In genomic region chr6:3386374-3386857, GRCh38 we compare ENCODE assay signal across 16 cellular contexts.
A peak's percentile ranks its signal among the peaks of the same experiment; 100 is the strongest.
DNase-seq lines count a peak whose midpoint lies in the region; ATAC-seq and TF ChIP-seq lines count a peak whose summit lies in the region.
"Had no signal": no experiment of that assay in that cellular context is flagged by ENCODE, and none has a peak within 500 bp of the region (broad histone marks: within the 10 kb centered on the region; RNA-seq: fewer than 3 reads in every experiment).

No MANE protein-coding gene starts in this region.

- H3K27ac Mint-ChIP-seq in MCF 10A (ENCODE audit: low read depth, unreplicated experiment) (no peak overlapping the region), GM23338 (no peak overlapping the region; the same call in 1 of the 2 replicates)
- H3K27ac Mint-ChIP-seq: activated naive CD4-positive, alpha-beta T cell treated with anti-CD3 and anti-CD28 coated beads for 36 hours had no signal

- no peak overlapping the region for H4K12ac ChIP-seq in trophoblast cell (ENCODE audit: low read depth, low read length)

- H3K27me3 ChIP-seq in breast epithelium (no peaks in the 10 kb centered on the region), trophoblast cell (ENCODE audit: insufficient read depth, low read length) (no peaks in the 10 kb centered on the region), tibial nerve (no peaks in the 10 kb centered on the region), GM23338 (ENCODE audit: insufficient read depth) (no peaks in the 10 kb centered on the region)
- H3K27me3 ChIP-seq: body of pancreas had no signal

- H3K4me2 ChIP-seq in trophoblast cell (ENCODE audit: low read length) = no peak overlapping the region
- no peak overlapping the region for H3K4me2 ChIP-seq in GM23338

- H3K27me3 Mint-ChIP-seq in MCF 10A (ENCODE audit: insufficient read depth, unreplicated experiment) (no peaks in the 10 kb centered on the region), GM23338 (ENCODE audit: insufficient read depth, low read depth, poor library complexity) (no peaks in the 10 kb centered on the region)

- no peak overlapping the region for H3K23ac ChIP-seq in trophoblast cell (ENCODE audit: low read length)

- no peaks in the 10 kb centered on the region for H3K36me3 ChIP-seq in breast epithelium
- H3K36me3 ChIP-seq in trophoblast cell (ENCODE audit: control insufficient read depth in 1 of 2, insufficient read depth in 2 of 2, low read length in 2 of 2) = peaks cover 6 to 12% of the 10 kb centered on the region in 2 experiments
- no peaks in the 10 kb centered on the region for H3K36me3 ChIP-seq in tibial nerve
- peaks cover 8% of the 10 kb centered on the region; the same call in 1 of the 2 replicates for H3K36me3 ChIP-seq in GM23338 (ENCODE audit: insufficient read depth)

- H3K14ac ChIP-seq in trophoblast cell (ENCODE audit: low read length) = no peak overlapping the region

- H4K20me1 ChIP-seq in GM23338 (replicated peaks; ENCODE audit: insufficient read depth) = peaks cover 14% of the 10 kb centered on the region; the same call in 1 of the 2 replicates

- intact Hi-C loops in breast epithelium (cut with DNase I; ENCODE audit: low total_unique reads) (no loop called here), MCF 10A (cut with micrococcal nuclease) (no loop called here)

- H3K79me2 ChIP-seq in trophoblast cell (ENCODE audit: control insufficient read depth, insufficient read depth, low read length, poor library complexity) (no peaks in the 10 kb centered on the region), GM23338 (replicated peaks; ENCODE audit: insufficient read depth) (peaks cover 66% of the 10 kb centered on the region)

- H3K27ac ChIP-seq in breast epithelium (peak overlapping the region; percentile 91 to 95), trophoblast cell (ENCODE audit: low read depth, low read length) (no peak overlapping the region), tibial nerve (peak overlapping the region; percentile 57 to 94 (median 79)), GM23338 (ENCODE audit: low read depth) (no peak overlapping the region)
- H3K27ac ChIP-seq: body of pancreas, C4-2B had no signal

- H3K4me1 ChIP-seq in breast epithelium = peaks cover 8 to 17% of the 10 kb centered on the region in 2 donors
- peaks cover 3 to 4% of the 10 kb centered on the region in 2 experiments for H3K4me1 ChIP-seq in trophoblast cell (ENCODE audit: control insufficient read depth in 1 of 2, insufficient read depth in 2 of 2, low read length in 2 of 2)
- peaks cover 3 to 51% (median 20%) of the 10 kb centered on the region in 4 donors for H3K4me1 ChIP-seq in tibial nerve
- H3K4me1 ChIP-seq in GM23338 (ENCODE audit: insufficient read depth) = peaks cover 9% of the 10 kb centered on the region; the same call in 1 of the 2 replicates

- peak overlapping the region; percentile 8 for H3K4ac ChIP-seq in trophoblast cell (ENCODE audit: low read depth, low read length)

- H3K9me3 Mint-ChIP-seq in MCF 10A (ENCODE audit: unreplicated experiment) = no peaks in the 10 kb centered on the region
- no peaks in the 10 kb centered on the region for H3K9me3 Mint-ChIP-seq in GM23338
- H3K9me3 Mint-ChIP-seq: activated naive CD4-positive, alpha-beta T cell treated with anti-CD3 and anti-CD28 coated beads for 36 hours had no signal

- H2AK5ac ChIP-seq in trophoblast cell (ENCODE audit: low read length) = no peak overlapping the region

- WGBS in trophoblast cell (ENCODE audit: extremely low coverage, insufficient coverage, insufficient read length) = no CpG with 5 or more reads among the region's 11 CpGs
- 51 to 56% methylated on average over 7 to 11 of the region's 11 CpGs for WGBS in tibial nerve, 2 donors

- CTCF ChIA-PET in MCF 10A (lab: Yijun Ruan, JAX) = no interaction called here

- H2BK5ac ChIP-seq in trophoblast cell (ENCODE audit: low read depth, low read length, poor library complexity) = no peak overlapping the region

- H2BK12ac ChIP-seq in trophoblast cell (ENCODE audit: low read length) = no peak overlapping the region

- peak in 1 of 2 donors; percentile 86 for DNase-seq in breast epithelium (ENCODE audit: low spot score in 2 of 2)
- DNase-seq in MCF 10A (ENCODE audit: unreplicated experiment) = no peak
- peak; percentile 99 for DNase-seq in globus pallidus (ENCODE audit: low spot score)
- DNase-seq in trophoblast cell = no peak
- DNase-seq in tibial nerve (ENCODE audit: low spot score in 2 of 2) = no peak
- no peak for DNase-seq in GM23338 (ENCODE audit: low spot score)
- DNase-seq in islet precursor cell = no peak
- DNase-seq: activated CD4-positive, alpha-beta T cell treated with anti-CD3 and anti-CD28 coated beads for 4 hours; activated naive CD4-positive, alpha-beta T cell treated with anti-CD3 and anti-CD28 coated beads for 36 hours; body of pancreas; effector CD8-positive, alpha-beta T cell; NCI-H1930; stimulated activated CD4-positive, alpha-beta T cell treated with anti-CD3 and anti-CD28 coated beads, Interleukin-12 subunit alpha, Interleukin-12 subunit beta, amount 100 ng/mL, for 4 hours; T1000 had no signal

- H3K9ac ChIP-seq in trophoblast cell (ENCODE audit: low read length) = no peak overlapping the region

- H4K8ac ChIP-seq in trophoblast cell (ENCODE audit: low read depth, low read length) = no peak overlapping the region

- H3K18ac ChIP-seq in trophoblast cell (ENCODE audit: low read length) = no peak overlapping the region

- H3K9me3 ChIP-seq in breast epithelium (no peaks in the 10 kb centered on the region), trophoblast cell (ENCODE audit: insufficient read depth, low read depth, low read length) (no peaks in the 10 kb centered on the region), tibial nerve (no peaks in the 10 kb centered on the region)
- H3K9me3 ChIP-seq: body of pancreas had no signal

- H3K9me2 ChIP-seq in GM23338 (ENCODE audit: insufficient read depth) = no peaks in the 10 kb centered on the region

- no peak overlapping the region for H2BK120ac ChIP-seq in trophoblast cell (ENCODE audit: insufficient read depth, low read length, poor library complexity)

- no peak for ATAC-seq in GM23338
- ATAC-seq in GM19395 (IDR thresholded peaks at IDR 0.05; ENCODE audit: unreplicated experiment) = no peak
- ATAC-seq: body of pancreas had no signal

- TF ChIP-seq CTCF in breast epithelium (IDR thresholded peaks at IDR 0.05) (no peak), MCF 10A (IDR thresholded peaks at IDR 0.05; ENCODE audit: unreplicated experiment) (no peak), tibial nerve (IDR thresholded peaks at IDR 0.05) (no peak), GM23338 (conservative IDR thresholded peaks at IDR 0.05; ENCODE audit: low read depth in 2 of 2) (no peak)

- H3K79me1 ChIP-seq in trophoblast cell (ENCODE audit: low read length) = no peaks in the 10 kb centered on the region

- TF ChIP-seq EP300 in tibial nerve (IDR thresholded peaks at IDR 0.05) = no peak

- TF ChIP-seq POLR2A in breast epithelium (IDR thresholded peaks at IDR 0.05) (no peak), tibial nerve (IDR thresholded peaks at IDR 0.05) (no peak)

- H4K91ac ChIP-seq in trophoblast cell (ENCODE audit: low read depth, low read length) = no peak overlapping the region

- POLR2A ChIA-PET in MCF 10A (lab: Yijun Ruan, JAX) = interaction anchor here (0.6 to 1.3 kb wide), 2 partner anchors 105 to 149 kb away, joined by 3 to 4 read pairs; no protein-coding TSS in a partner anchor

- peak overlapping the region in 1 of 3 donors; percentile 34 for H3K4me3 ChIP-seq in breast epithelium
- H3K4me3 ChIP-seq in trophoblast cell (ENCODE audit: low read depth, low read length) = no peak overlapping the region
- H3K4me3 ChIP-seq in tibial nerve = no peak overlapping the region
- no peak overlapping the region for H3K4me3 ChIP-seq in GM23338
- H3K4me3 ChIP-seq: body of pancreas had no signal

- H3F3A ChIP-seq in GM23338 (replicated peaks; ENCODE audit: low read depth) = no peaks in the 10 kb centered on the region

- H3K4me1 Mint-ChIP-seq in MCF 10A (ENCODE audit: insufficient read depth, unreplicated experiment) (peaks cover 36% of the 10 kb centered on the region), GM23338 (peaks cover 41% of the 10 kb centered on the region)

- BruUV-seq in MCF 10A (replicated peaks; lab: Mats Ljungman, UMichigan) = no TSS peak

- no peak overlapping the region for H2AFZ ChIP-seq in trophoblast cell (ENCODE audit: insufficient read depth, low read length, poor library complexity)
- no peak overlapping the region for H2AFZ ChIP-seq in GM23338

- H3K4me3 Mint-ChIP-seq in MCF 10A (ENCODE audit: unreplicated experiment) (no peak overlapping the region), GM23338 (no peak overlapping the region)
- H3K4me3 Mint-ChIP-seq: activated naive CD4-positive, alpha-beta T cell treated with anti-CD3 and anti-CD28 coated beads for 36 hours had no signal

- H3K36me3 Mint-ChIP-seq in MCF 10A (ENCODE audit: insufficient read depth, unreplicated experiment) (peaks cover 6% of the 10 kb centered on the region), GM23338 (ENCODE audit: low read depth) (peaks cover 29% of the 10 kb centered on the region)

TF ChIP-seq in GM23338, 12 proteins besides CTCF, POLR2A, EP300 and RAD21 (continues in another document):
- no peak for TF ChIP-seq EZH2phosphoT487 (IDR thresholded peaks at IDR 0.05; ENCODE audit: unreplicated experiment)

Comparison
In these comparisons a context has a peak if more than half of its experiments do, and no peak if none do; other contexts are left out.
1. H3K27ac ChIP-seq: peak in breast epithelium (2 of 2) and tibial nerve (4 of 4); none in trophoblast cell (single experiment) and GM23338 (single experiment).